Comparison of ENCODE assay signal across 8 cellular contexts in the genomic region with DNA sequence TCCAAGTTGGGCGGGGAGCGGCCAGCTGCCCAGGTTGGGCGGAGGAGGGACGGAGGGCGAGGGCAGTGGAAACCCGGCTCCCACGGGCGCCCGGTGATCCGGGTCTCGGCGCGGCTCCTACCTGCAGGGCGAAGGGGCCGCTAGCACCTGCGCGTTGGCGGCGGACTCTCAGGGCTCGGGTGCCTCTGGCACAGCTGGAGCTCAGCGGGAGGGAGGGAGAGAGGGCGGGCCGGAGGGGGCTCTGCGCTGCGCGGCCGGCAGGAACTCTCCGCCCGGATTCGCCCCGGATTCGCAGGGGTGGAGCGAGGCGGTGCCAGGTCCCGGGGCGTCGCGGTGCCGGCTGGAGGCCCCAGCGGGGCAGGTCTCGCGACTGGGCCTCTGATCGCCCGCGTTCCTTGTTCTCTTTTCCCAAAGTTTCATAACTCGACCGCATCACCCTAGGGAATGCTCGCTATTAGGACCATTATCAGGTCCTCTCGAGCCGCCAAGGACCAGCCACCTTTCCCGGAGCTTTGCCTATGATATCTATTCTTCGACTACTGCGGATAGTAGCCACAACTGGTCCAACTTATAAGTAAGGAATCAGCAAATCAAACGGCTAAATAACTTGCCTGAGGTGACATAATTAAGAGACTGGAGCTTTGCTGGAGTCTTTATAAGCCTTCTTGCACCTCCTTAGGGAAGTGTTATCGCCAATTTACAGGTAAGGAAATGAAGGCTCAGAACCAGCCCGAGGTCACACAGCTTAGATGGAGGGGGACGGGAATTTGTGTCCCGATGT. TPM values are rescaled to one million over a fixed set of nuclear protein-coding genes. Genes with fewer than 3 reads are reported as not detected.
A peak's percentile ranks its signal among the peaks of the same experiment; 100 is the strongest.
DNase-seq lines count a peak whose midpoint lies in the region; ATAC-seq and TF ChIP-seq lines count a peak whose summit lies in the region.

A gene with protein sequence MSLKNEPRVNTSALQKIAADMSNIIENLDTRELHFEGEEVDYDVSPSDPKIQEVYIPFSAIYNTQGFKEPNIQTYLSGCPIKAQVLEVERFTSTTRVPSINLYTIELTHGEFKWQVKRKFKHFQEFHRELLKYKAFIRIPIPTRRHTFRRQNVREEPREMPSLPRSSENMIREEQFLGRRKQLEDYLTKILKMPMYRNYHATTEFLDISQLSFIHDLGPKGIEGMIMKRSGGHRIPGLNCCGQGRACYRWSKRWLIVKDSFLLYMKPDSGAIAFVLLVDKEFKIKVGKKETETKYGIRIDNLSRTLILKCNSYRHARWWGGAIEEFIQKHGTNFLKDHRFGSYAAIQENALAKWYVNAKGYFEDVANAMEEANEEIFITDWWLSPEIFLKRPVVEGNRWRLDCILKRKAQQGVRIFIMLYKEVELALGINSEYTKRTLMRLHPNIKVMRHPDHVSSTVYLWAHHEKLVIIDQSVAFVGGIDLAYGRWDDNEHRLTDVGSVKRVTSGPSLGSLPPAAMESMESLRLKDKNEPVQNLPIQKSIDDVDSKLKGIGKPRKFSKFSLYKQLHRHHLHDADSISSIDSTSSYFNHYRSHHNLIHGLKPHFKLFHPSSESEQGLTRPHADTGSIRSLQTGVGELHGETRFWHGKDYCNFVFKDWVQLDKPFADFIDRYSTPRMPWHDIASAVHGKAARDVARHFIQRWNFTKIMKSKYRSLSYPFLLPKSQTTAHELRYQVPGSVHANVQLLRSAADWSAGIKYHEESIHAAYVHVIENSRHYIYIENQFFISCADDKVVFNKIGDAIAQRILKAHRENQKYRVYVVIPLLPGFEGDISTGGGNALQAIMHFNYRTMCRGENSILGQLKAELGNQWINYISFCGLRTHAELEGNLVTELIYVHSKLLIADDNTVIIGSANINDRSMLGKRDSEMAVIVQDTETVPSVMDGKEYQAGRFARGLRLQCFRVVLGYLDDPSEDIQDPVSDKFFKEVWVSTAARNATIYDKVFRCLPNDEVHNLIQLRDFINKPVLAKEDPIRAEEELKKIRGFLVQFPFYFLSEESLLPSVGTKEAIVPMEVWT (minus strand): TSS at position 206 of the 781 bp plus-strand sequence. CDS start 72,432 bp downstream, outside the sequence.

- H3K4me3 ChIP-seq in muscle layer of colon (ENCODE audit: low read depth in 1 of 2, low read length in 2 of 2) (peak within 1 kb of the TSS; percentile 68 to 73), testis (peak within 1 kb of the TSS; percentile 60 to 74)

- DNase-seq in AG09319 (ENCODE audit: extremely low read depth, low read depth) (peak; percentile 54), NCI-H446 treated with DMSO at 0.1 percent for 48 hours (lab: John Stamatoyannopoulos, UW) (peak; percentile 49), fibroblast of gingiva (ENCODE audit: low read depth) (peak; percentile 77), testis (no peak)
- DNase-seq in activated T-cell treated with anti-CD3 and anti-CD28 coated beads, Interleukin-2, amount 50 U/mL, for 48 hours = peak; percentile 40 to 67

- WGBS in testis, 2 donors = 3 to 4% methylated on average over 24 to 58 of the region's 58 CpGs

- intact Hi-C loops in testis (cut with DNase I; ENCODE audit: low total_unique reads) = no loop called here

- no peak for TF ChIP-seq POLR2A in testis (IDR thresholded peaks at IDR 0.05)

- H3K36me3 ChIP-seq in muscle layer of colon (ENCODE audit: insufficient read depth, low read length) (no peaks in the 10 kb centered on the region), testis (ENCODE audit: low read depth, missing control alignments) (no peaks in the 10 kb centered on the region)

- H3K27ac ChIP-seq in muscle layer of colon (ENCODE audit: low read depth, low read length) (peak within 1 kb of the TSS; percentile 82), testis (peak within 1 kb of the TSS; percentile 66 to 73)

- H3K9ac ChIP-seq in muscle layer of colon (ENCODE audit: low read length) = peak within 1 kb of the TSS; percentile 7

- H3K9me3 ChIP-seq in muscle layer of colon (ENCODE audit: low read length) (no peaks in the 10 kb centered on the region), testis (no peaks in the 10 kb centered on the region)

- TF ChIP-seq CTCF in AG09319 (IDR thresholded peaks at IDR 0.05; ENCODE audit: low read depth, low read length) = no peak
- no peak for TF ChIP-seq CTCF in testis (IDR thresholded peaks at IDR 0.05)

- H3K27me3 ChIP-seq in muscle layer of colon (ENCODE audit: control insufficient read depth in 1 of 2, insufficient read depth in 2 of 2, low read length in 2 of 2) = no peaks in the 10 kb centered on the region
- H3K27me3 ChIP-seq in testis = no peaks in the 10 kb centered on the region

- ATAC-seq in GM18861 (IDR thresholded peaks at IDR 0.05; ENCODE audit: unreplicated experiment) (peak; percentile 29), HG03039 (IDR thresholded peaks at IDR 0.05; ENCODE audit: unreplicated experiment) (peak; percentile 59)

- peaks cover 4% of the 10 kb centered on the region for H3K4me1 ChIP-seq in muscle layer of colon (ENCODE audit: insufficient read depth, low read length)
- H3K4me1 ChIP-seq in testis = no peaks in the 10 kb centered on the region

RNA-seq across cellular contexts. Expression of the gene that starts here (rescaled TPM):
- 10 to 100 TPM; 19.1 to 27.4 TPM for total RNA-seq in testis
- polyA plus RNA-seq in testis (ENCODE audit: insufficient read depth, low read depth, low replicate concordance) = 10.7 TPM
